In the genomic region with DNA sequence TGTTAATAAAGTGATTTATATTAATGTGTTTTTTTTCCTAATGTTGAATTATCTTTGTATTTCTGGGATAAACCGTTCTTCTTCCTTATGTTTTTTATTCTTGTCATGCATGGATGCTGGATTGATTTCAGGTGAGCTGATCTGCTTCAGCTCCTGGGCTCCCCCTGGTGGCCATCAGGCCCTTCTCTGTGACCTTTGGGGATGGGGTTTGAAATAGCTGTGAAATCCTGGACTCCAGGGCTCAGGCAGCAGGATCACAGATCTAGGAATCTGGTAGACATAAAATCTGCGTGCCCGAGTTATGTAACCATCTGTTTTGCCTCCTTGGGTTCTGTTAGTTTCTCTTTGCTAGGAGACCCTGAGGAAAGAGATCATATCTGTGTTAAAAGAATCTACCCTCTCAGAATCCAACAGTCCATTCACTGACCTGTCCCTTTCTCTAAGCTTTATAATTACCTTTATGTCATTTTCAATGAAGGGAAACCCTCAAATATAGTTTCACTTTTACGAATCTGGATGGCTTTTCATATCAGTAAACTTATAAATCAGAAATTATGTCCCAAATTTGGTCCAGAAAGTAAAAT, we compare ENCODE assay signal across 8 cellular contexts. TPM values are rescaled to one million over a fixed set of nuclear protein-coding genes. Genes with fewer than 3 reads are reported as not detected.
A peak's percentile ranks its signal among the peaks of the same experiment; 100 is the strongest.
DNase-seq lines count a peak whose midpoint lies in the region; ATAC-seq, FAIRE-seq and TF ChIP-seq lines count a peak whose summit lies in the region.

No MANE protein-coding gene starts in this region.

- no peak for TF ChIP-seq POLR2A in GM12891 (IDR thresholded peaks at IDR 0.05; ENCODE audit: low read depth, low read length)

- H3K27ac Mint-ChIP-seq in brain, result no peak overlapping the region

- no peak overlapping the region for H3K4me3 Mint-ChIP-seq in brain

- H3K9me3 Mint-ChIP-seq in brain, result peaks cover 5 to 10% (median 6%) of the 10 kb centered on the region in 5 experiments

- H3K36me3 Mint-ChIP-seq in brain, result no peaks in the 10 kb centered on the region

- ATAC-seq in HG02678 (IDR thresholded peaks at IDR 0.05; ENCODE audit: unreplicated experiment) (no peak), GM19452 (IDR thresholded peaks at IDR 0.05; ENCODE audit: unreplicated experiment) (no peak)

- TF ChIP-seq CTCF in brain (conservative IDR thresholded peaks at IDR 0.05), result peak; percentile 97 to 98

- FAIRE-seq in GM12891 (lab: Jason Lieb, UNC) (peak; percentile 82), TTC549 (lab: Jason Lieb, UNC) (peak; percentile 68)

- DNase-seq in GM12891 (ENCODE audit: insufficient read length, low spot score) (peak; percentile 44), NCI-H2081 treated with DMSO at 0.1 percent for 48 hours (lab: John Stamatoyannopoulos, UW) (peak; percentile 23), iPS-NIHi11 (ENCODE audit: low spot score) (peak; percentile 86)
- peak; percentile 47 to 80 for DNase-seq in stimulated activated CD4-positive, alpha-beta T cell treated with anti-CD3 and anti-CD28 coated beads, Interleukin-12 subunit alpha, Interleukin-12 subunit beta, amount 100 ng/mL, for 24 hours (ENCODE audit: low read depth in 2 of 2)

- peaks cover 12% of the 10 kb centered on the region for H3K4me1 Mint-ChIP-seq in brain

- peaks cover 12% of the 10 kb centered on the region for H3K27me3 Mint-ChIP-seq in brain

TF ChIP-seq in GM12891, 5 proteins besides CTCF, POLR2A, EP300 and RAD21:
- TF ChIP-seq POU2F2 (IDR thresholded peaks at IDR 0.05; ENCODE audit: low read depth, low read length) (no peak), POLR2AphosphoS5 (IDR thresholded peaks at IDR 0.05; ENCODE audit: low read depth, low read length) (no peak), SPI1 (IDR thresholded peaks at IDR 0.05; ENCODE audit: low read depth, low read length) (no peak), TAF1 (IDR thresholded peaks at IDR 0.05; ENCODE audit: low read depth, low read length) (no peak), PAX5 (IDR thresholded peaks at IDR 0.05; ENCODE audit: insufficient read depth, low read length, severe bottlenecking) (no peak)

RNA-seq across cellular contexts. Expression of gene OR13J1, which starts 12.2 kb away (rescaled TPM):
- not detected for polyA plus RNA-seq in GM12891 (2012; ENCODE audit: low read depth, missing spikeins)
- not detected for polyA plus RNA-seq in brain (ENCODE audit: insufficient read depth, low read depth, low replicate concordance)

RNA-seq across cellular contexts. Expression of gene HRCT1, which starts 23.6 kb away (rescaled TPM):
- not detected for polyA plus RNA-seq in GM12891 (2012; ENCODE audit: low read depth, missing spikeins)
- polyA plus RNA-seq in brain (ENCODE audit: insufficient read depth, low read depth, low replicate concordance), result 4.0 TPM

RNA-seq across cellular contexts. Expression of gene SPAAR, which starts 26.9 kb away (rescaled TPM):
- polyA plus RNA-seq in GM12891 (2012; ENCODE audit: low read depth, missing spikeins), result not detected
- 2.0 TPM for polyA plus RNA-seq in brain (ENCODE audit: insufficient read depth, low read depth, low replicate concordance)

RNA-seq across cellular contexts. Expression of gene TMEM8B, which starts 53.3 kb away (rescaled TPM):
- polyA plus RNA-seq in GM12891 (2012; ENCODE audit: low read depth, missing spikeins), result 5.8 TPM
- 47.7 TPM for polyA plus RNA-seq in brain (ENCODE audit: insufficient read depth, low read depth, low replicate concordance)

RNA-seq across cellular contexts. Expression of gene FAM221B, which starts 53.8 kb away (rescaled TPM):
- not detected for polyA plus RNA-seq in GM12891 (2012; ENCODE audit: low read depth, missing spikeins)
- not detected for polyA plus RNA-seq in brain (ENCODE audit: insufficient read depth, low read depth, low replicate concordance)

Comparison
In these comparisons a context has a peak if more than half of its experiments do, and no peak if none do; other contexts are left out.
1. DNase-seq: peak in every context shown above with its lines; median percentile 86 in iPS-NIHi11; 64 in stimulated activated CD4-positive, alpha-beta T cell treated with anti-CD3 and anti-CD28 coated beads, Interleukin-12 subunit alpha, Interleukin-12 subunit beta, amount 100 ng/mL, for 24 hours; 44 in GM12891; 23 in NCI-H2081 treated with DMSO at 0.1 percent for 48 hours.